In genomic region chr22:29201722-29202230, GRCh38 we compare ENCODE assay signal across 9 cellular contexts. TPM values are rescaled to one million over a fixed set of nuclear protein-coding genes. Genes with fewer than 3 reads are reported as not detected.
DNase-seq lines count a peak whose midpoint lies in the region; TF ChIP-seq lines count a peak whose summit lies in the region.
"Had no signal": no experiment of that assay in that cellular context is flagged by ENCODE, and none has a peak within 500 bp of the region (broad histone marks: within the 10 kb centered on the region; RNA-seq: fewer than 3 reads in every experiment).

No MANE protein-coding gene starts in this region.

- 54 to 68% (median 66%) methylated on average over 9 of the region's 9 CpGs for WGBS in ovary, 3 donors

- H3K4me2 ChIP-seq in osteoblast (ENCODE audit: insufficient read depth, low read length) = no peak overlapping the region

- peak overlapping the region; percentile 84 for H3K27ac Mint-ChIP-seq in endothelial cell (ENCODE audit: unreplicated experiment)

- peaks cover 4% of the 10 kb centered on the region for H3K27me3 Mint-ChIP-seq in endothelial cell (ENCODE audit: unreplicated experiment)

- H3K4me3 ChIP-seq in GM08714 (ENCODE audit: low read length) = peak overlapping the region; percentile 10; the same call in 1 of the 2 replicates
- no peak overlapping the region for H3K4me3 ChIP-seq in osteoblast (ENCODE audit: insufficient read depth, low read length)
- H3K4me3 ChIP-seq in ovary = no peak overlapping the region

- H3K36me3 ChIP-seq in osteoblast (ENCODE audit: insufficient read depth, low read length) (no peaks in the 10 kb centered on the region), ovary (no peaks in the 10 kb centered on the region)

- intact Hi-C loops in ovary (cut with DNase I) = no loop called here

- no peaks in the 10 kb centered on the region for H4K20me1 ChIP-seq in osteoblast (ENCODE audit: insufficient read depth, low read length)

- no peaks in the 10 kb centered on the region for H3K36me3 Mint-ChIP-seq in endothelial cell (ENCODE audit: low read depth, unreplicated experiment)

- TF ChIP-seq EP300 in ovary (IDR thresholded peaks at IDR 0.05) = no peak

- no peaks in the 10 kb centered on the region for H3K79me2 ChIP-seq in osteoblast (ENCODE audit: insufficient read depth, low read length)

- TF ChIP-seq CTCF in endothelial cell (IDR thresholded peaks at IDR 0.05; ENCODE audit: unreplicated experiment) = no peak
- no peak for TF ChIP-seq CTCF in osteoblast (IDR thresholded peaks at IDR 0.05; ENCODE audit: extremely low read depth, low read depth, low read length)
- no peak for TF ChIP-seq CTCF in ovary (IDR thresholded peaks at IDR 0.05)

- H3K9me3 Mint-ChIP-seq in endothelial cell (ENCODE audit: unreplicated experiment) = no peaks in the 10 kb centered on the region

- H3K27me3 ChIP-seq in osteoblast (ENCODE audit: insufficient read depth, low read length) (peaks cover 18% of the 10 kb centered on the region), ovary (no peaks in the 10 kb centered on the region)

- peaks cover 12% of the 10 kb centered on the region for H3K4me1 ChIP-seq in osteoblast (ENCODE audit: insufficient read depth, low read length)
- H3K4me1 ChIP-seq in ovary (ENCODE audit: insufficient read depth) = no peaks in the 10 kb centered on the region

- H3K4me3 Mint-ChIP-seq in endothelial cell (ENCODE audit: unreplicated experiment) = no peak overlapping the region

- in situ Hi-C loops in G401 (cut with HindIII; ENCODE audit: low sequenced_read_pairs) = no loop called here

- H3K9me3 ChIP-seq in osteoblast (ENCODE audit: low read depth, low read length) = no peaks in the 10 kb centered on the region
- no peaks in the 10 kb centered on the region for H3K9me3 ChIP-seq in ovary

- DNase-seq in NCI-H69 (lab: John Stamatoyannopoulos, UW) (peak; percentile 57), endothelial cell (ENCODE audit: low spot score) (no peak), osteoblast (ENCODE audit: insufficient read length, low spot score, missing footprints) (peak; percentile 76), G401 (ENCODE audit: low spot score) (no peak), ovary (no peak), H4 (ENCODE audit: low spot score) (no peak), NCI-H2029 (lab: John Stamatoyannopoulos, UW) (no peak)
- DNase-seq: NCI-H187 treated with DMSO at 0.1 percent for 48 hours had no signal

- peaks cover 30% of the 10 kb centered on the region for H3K4me1 Mint-ChIP-seq in endothelial cell (ENCODE audit: unreplicated experiment)

- TF ChIP-seq POLR2A in ovary (IDR thresholded peaks at IDR 0.05) = no peak

- H3K27ac ChIP-seq in osteoblast (ENCODE audit: low read depth, low read length) (no peak overlapping the region), ovary (no peak overlapping the region)

- no peak overlapping the region for H2AFZ ChIP-seq in osteoblast (ENCODE audit: low read length)

RNA-seq across cellular contexts. Expression of gene EMID1, which starts 3.9 kb away (rescaled TPM):
- total RNA-seq in endothelial cell (ENCODE audit: unreplicated experiment) (25.5 TPM), osteoblast (under 0.01 and 0.29 TPM in 2 replicates), ovary (10 to 100 TPM in 1 of 7 donors, 1 to 10 TPM in 6; 6.7 to 10.8 (median 8.6) TPM)
- 7.9 and 20.7 TPM in 2 replicates for total RNA-seq in G401 (2014; rRNA removed; shearing (Covaris generic))
- 10 to 100 TPM in 1 of 2 donors, 1 to 10 TPM in 1; 2.6 to 11.2 TPM for polyA plus RNA-seq in ovary
- 3.0 and 9.5 TPM in 2 replicates for total RNA-seq in H4 (2014; rRNA removed; shearing (Covaris generic))

Comparison
In these comparisons a context has a peak if more than half of its experiments do, and no peak if none do; other contexts are left out.
1. DNase-seq: peak in NCI-H69 (single experiment) and osteoblast (single experiment); none in endothelial cell (single experiment), G401 (single experiment), ovary (0 of 5), H4 (single experiment) and NCI-H2029 (single experiment).